Comparison of ENCODE assay signal across 28 cellular contexts in the genomic region with DNA sequence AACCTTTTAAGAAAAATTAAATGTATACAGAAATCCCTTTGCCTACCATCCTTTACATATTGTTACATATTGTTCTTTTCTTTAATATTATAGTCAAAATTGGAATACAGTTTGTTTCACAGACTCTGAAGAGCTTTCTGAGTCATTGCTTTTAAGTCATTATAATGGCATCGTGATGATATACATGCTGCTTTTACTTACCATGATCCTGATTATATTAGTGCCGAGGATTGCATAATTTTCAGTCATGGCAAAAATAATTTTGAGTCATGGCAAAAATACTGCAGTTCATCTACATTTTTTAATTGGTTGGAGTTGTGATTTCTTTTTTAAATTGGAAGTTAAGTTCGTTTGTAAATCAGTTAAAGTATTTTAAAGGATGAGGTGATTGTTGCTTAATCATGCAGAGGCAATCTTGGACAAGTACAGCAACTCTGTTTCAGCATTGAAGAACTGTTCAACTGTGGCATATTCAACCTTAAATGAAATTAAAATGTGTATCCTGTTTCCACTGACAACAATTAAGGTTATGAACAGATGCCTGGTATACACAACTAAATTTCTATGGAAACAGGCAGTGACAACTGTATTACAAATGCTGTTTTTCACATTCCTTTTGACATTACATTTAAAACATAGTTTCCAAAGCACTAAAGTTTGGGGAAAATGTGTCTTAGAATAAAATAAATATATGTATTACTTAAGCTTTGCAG.
A peak's percentile ranks its signal among the peaks of the same experiment; 100 is the strongest.
DNase-seq lines count a peak whose midpoint lies in the region; ATAC-seq and TF ChIP-seq lines count a peak whose summit lies in the region.
"Had no signal": no experiment of that assay in that cellular context is flagged by ENCODE, and none has a peak within 500 bp of the region (broad histone marks: within the 10 kb centered on the region; RNA-seq: fewer than 3 reads in every experiment).

No MANE protein-coding gene starts in this region.

- no peak overlapping the region for H3K4me2 ChIP-seq in Karpas-422 (ENCODE audit: low read depth, low read length, poor library complexity, severe bottlenecking)

- H3K4me3 ChIP-seq in Karpas-422 (ENCODE audit: low read length), result no peak overlapping the region
- H3K4me3 ChIP-seq: esophagus muscularis mucosa, heart right ventricle, mucosa of descending colon, psoas muscle, SJSA1, upper lobe of left lung had no signal

- H3K36me3 ChIP-seq in Karpas-422 (ENCODE audit: insufficient read depth, low read length), result peaks cover 3% of the 10 kb centered on the region; the same call in 1 of the 2 replicates

- H3K9me2 ChIP-seq in Karpas-422 (replicated peaks; ENCODE audit: insufficient read depth, low read length), result no peaks in the 10 kb centered on the region

- no peak overlapping the region for H3K4me3 Mint-ChIP-seq in chondrocyte (ENCODE audit: unreplicated experiment)
- no peak overlapping the region for H3K4me3 Mint-ChIP-seq in effector memory CD8-positive, alpha-beta T cell
- H3K4me3 Mint-ChIP-seq in mesothelial cell of epicardium, result no peak overlapping the region
- H3K4me3 Mint-ChIP-seq: activated B cell treated with CpG ODN at 0.5 μM for 24 hours; B cell; neural crest cell; T-helper 2 cell treated with Interferon-gamma antibody and Interleukin-4, amounts not matched to agents 5 μg/mL and 100 μg/mL, for 36 hours had no signal

- H3K9me3 Mint-ChIP-seq in chondrocyte (ENCODE audit: low read depth) (no peaks in the 10 kb centered on the region), mesothelial cell of epicardium (no peaks in the 10 kb centered on the region)
- no peaks in the 10 kb centered on the region for H3K9me3 Mint-ChIP-seq in effector memory CD8-positive, alpha-beta T cell
- H3K9me3 Mint-ChIP-seq: activated B cell treated with CpG ODN at 0.5 μM for 24 hours; neural crest cell; T-helper 2 cell treated with Interferon-gamma antibody and Interleukin-4, amounts not matched to agents 5 μg/mL and 100 μg/mL, for 36 hours had no signal

- H3K4me1 ChIP-seq in Karpas-422 (ENCODE audit: low read length), result no peaks in the 10 kb centered on the region
- H3K4me1 ChIP-seq: esophagus muscularis mucosa, heart right ventricle, psoas muscle, SJSA1, upper lobe of left lung had no signal

- H3K27me3 Mint-ChIP-seq in chondrocyte (ENCODE audit: low read depth) (no peaks in the 10 kb centered on the region), mesothelial cell of epicardium (ENCODE audit: low read depth) (no peaks in the 10 kb centered on the region)
- no peaks in the 10 kb centered on the region for H3K27me3 Mint-ChIP-seq in effector memory CD8-positive, alpha-beta T cell
- H3K27me3 Mint-ChIP-seq: activated B cell treated with CpG ODN at 0.5 μM for 24 hours, B cell had no signal

- peaks cover 12% of the 10 kb centered on the region for H3K36me3 Mint-ChIP-seq in chondrocyte (ENCODE audit: low read depth)
- H3K36me3 Mint-ChIP-seq in effector memory CD8-positive, alpha-beta T cell (ENCODE audit: insufficient read depth), result peaks cover 53% of the 10 kb centered on the region
- peaks cover 25% of the 10 kb centered on the region for H3K36me3 Mint-ChIP-seq in mesothelial cell of epicardium

- DNase-seq in EL, result peak; percentile 58
- DNase-seq in LHCN-M2 (ENCODE audit: low read depth), result peak; percentile 49
- no peak for DNase-seq in chondrocyte (ENCODE audit: low spot score)
- DNase-seq in iris pigment epithelial cell (ENCODE audit: low read depth), result peak; percentile 75
- DNase-seq in effector memory CD8-positive, alpha-beta T cell, result no peak
- no peak for DNase-seq in UCSD-AML1 (lab: John Stamatoyannopoulos, UW; ENCODE audit: unreplicated experiment)
- no peak for DNase-seq in mesothelial cell of epicardium (ENCODE audit: low spot score in 2 of 2, unreplicated experiment in 2 of 2)
- no peak for DNase-seq in Karpas-422
- DNase-seq: activated B cell treated with CpG ODN at 0.5 μM for 24 hours; activated CD4-positive, alpha-beta T cell treated with anti-CD3 and anti-CD28 coated beads, Interleukin-2, amount 50 U/mL, for 48 hours; activated gamma-delta T cell; central memory CD4-positive, alpha-beta T cell; COR-L47; DMS79 treated with DMSO at 0.1 percent for 48 hours; heart right ventricle; KG1; left ventricle myocardium superior; mucosa of descending colon; NCI-H1048; NCI-H187 treated with DMSO at 0.1 percent for 48 hours; NCI-H345; psoas muscle; upper lobe of left lung had no signal

- no peak overlapping the region for H2AFZ ChIP-seq in Karpas-422 (ENCODE audit: low read length)

- no peaks in the 10 kb centered on the region; the same call in 1 of the 2 replicates for H3K9me3 ChIP-seq in Karpas-422 (ENCODE audit: low read length)
- H3K9me3 ChIP-seq: esophagus muscularis mucosa, heart right ventricle, mucosa of descending colon, psoas muscle, SJSA1, upper lobe of left lung had no signal

- no peaks in the 10 kb centered on the region for H4K20me1 ChIP-seq in Karpas-422 (ENCODE audit: insufficient read depth, low read depth, low read length)

- H3K27ac Mint-ChIP-seq in chondrocyte (ENCODE audit: unreplicated experiment) (peak overlapping the region; percentile 27), mesothelial cell of epicardium (no peak overlapping the region)
- no peak overlapping the region for H3K27ac Mint-ChIP-seq in effector memory CD8-positive, alpha-beta T cell
- H3K27ac Mint-ChIP-seq: activated B cell treated with CpG ODN at 0.5 μM for 24 hours; B cell; T-helper 2 cell treated with Interferon-gamma antibody and Interleukin-4, amounts not matched to agents 5 μg/mL and 100 μg/mL, for 36 hours had no signal

- no peaks in the 10 kb centered on the region for H3K27me3 ChIP-seq in Karpas-422 (ENCODE audit: low read length)
- H3K27me3 ChIP-seq: esophagus muscularis mucosa, heart right ventricle, SJSA1, upper lobe of left lung had no signal

- no peak overlapping the region for H3K27ac ChIP-seq in Karpas-422 (ENCODE audit: low read length)
- H3K27ac ChIP-seq: esophagus muscularis mucosa, psoas muscle, SJSA1, upper lobe of left lung had no signal

- TF ChIP-seq CTCF in chondrocyte (IDR thresholded peaks at IDR 0.05), result no peak
- TF ChIP-seq CTCF in mesothelial cell of epicardium (IDR thresholded peaks at IDR 0.05; ENCODE audit: unreplicated experiment), result no peak

- no peaks in the 10 kb centered on the region for H3K79me2 ChIP-seq in Karpas-422 (ENCODE audit: low read length)

- no peak overlapping the region for H3K9ac ChIP-seq in Karpas-422 (ENCODE audit: low read length)

- ATAC-seq in effector memory CD8-positive, alpha-beta T cell (replicated peaks), result no peak
- ATAC-seq: left ventricle myocardium superior, psoas muscle had no signal

- H3K4me1 Mint-ChIP-seq in chondrocyte (ENCODE audit: low read depth) (no peaks in the 10 kb centered on the region), mesothelial cell of epicardium (no peaks in the 10 kb centered on the region)
- peaks cover 5% of the 10 kb centered on the region in 2 donors for H3K4me1 Mint-ChIP-seq in effector memory CD8-positive, alpha-beta T cell (ENCODE audit: low read depth in 2 of 2)

Comparison
In these comparisons a context has a peak if more than half of its experiments do, and no peak if none do; other contexts are left out.
1. DNase-seq: peak in EL (single experiment), LHCN-M2 (single experiment) and iris pigment epithelial cell (single experiment); none in chondrocyte (single experiment), effector memory CD8-positive, alpha-beta T cell (0 of 3), UCSD-AML1 (single experiment), mesothelial cell of epicardium (0 of 2) and Karpas-422 (single experiment).